In genomic region chr10:30052062-30052461, GRCh38 we compare ENCODE assay signal across 30 cellular contexts. TPM values are rescaled to one million over a fixed set of nuclear protein-coding genes. Genes with fewer than 3 reads are reported as not detected.
A peak's percentile ranks its signal among the peaks of the same experiment; 100 is the strongest.
DNase-seq lines count a peak whose midpoint lies in the region; ATAC-seq and TF ChIP-seq lines count a peak whose summit lies in the region.
"Had no signal": no experiment of that assay in that cellular context is flagged by ENCODE, and none has a peak within 500 bp of the region (broad histone marks: within the 10 kb centered on the region; RNA-seq: fewer than 3 reads in every experiment).

No MANE protein-coding gene starts in this region.

- peaks cover 27 to 39% of the 10 kb centered on the region in 2 experiments for H3K4me1 Mint-ChIP-seq in H9
- H3K4me1 Mint-ChIP-seq in stimulated activated naive B cell treated with anti-CD40 and anti-IgM and Interleukin-4, amounts not matched to agents 10 μg/mL and 1 μg/mL and 100 μg/mL, for 72 hours: peaks cover 13 to 14% of the 10 kb centered on the region in 2 donors

- H3K14ac ChIP-seq in H9 (ENCODE audit: insufficient read depth, low read length): no peak overlapping the region

- TF ChIP-seq CTCF in fibroblast of mammary gland (conservative IDR thresholded peaks at IDR 0.05; ENCODE audit: control insufficient read depth, insufficient read depth, low read depth, low read length) (no peak), H9 (conservative IDR thresholded peaks at IDR 0.05) (no peak)

- no peaks in the 10 kb centered on the region for H3K79me1 ChIP-seq in H9 (ENCODE audit: insufficient read depth, low read depth, low read length, poor library complexity, severe bottlenecking)

- no peak overlapping the region for H3T11ph ChIP-seq in H9 (ENCODE audit: low read length)

- H4K8ac ChIP-seq in H9 (replicated peaks; ENCODE audit: insufficient read length, low read depth, low read length): no peak overlapping the region

- no peak overlapping the region for H3K4me3 Mint-ChIP-seq in H9
- H3K4me3 Mint-ChIP-seq in stimulated activated naive B cell treated with anti-CD40 and anti-IgM and Interleukin-4, amounts not matched to agents 10 μg/mL and 1 μg/mL and 100 μg/mL, for 72 hours: no peak overlapping the region
- H3K4me3 Mint-ChIP-seq: activated B cell treated with CpG ODN at 0.5 μM for 24 hours; activated naive CD8-positive, alpha-beta T cell treated with anti-CD3 and anti-CD28 coated beads for 36 hours; naive thymus-derived CD8-positive, alpha-beta T cell; stimulated activated memory B cell treated with anti-CD40 and anti-IgM and Interleukin-4, amounts not matched to agents 10 μg/mL and 1 μg/mL and 100 μg/mL, for 72 hours had no signal

- H3K23ac ChIP-seq in H9 (ENCODE audit: insufficient read length, low read depth, low read length): no peak overlapping the region

- H3K56ac ChIP-seq in H9 (ENCODE audit: insufficient read length, low read depth, low read length): no peak overlapping the region

- no peak overlapping the region for H3K27ac ChIP-seq in H9 (ENCODE audit: insufficient read length, low read depth, low read length)
- no peak overlapping the region for H3K27ac ChIP-seq in effector memory CD4-positive, alpha-beta T cell (ENCODE audit: insufficient read depth, low read length, poor library complexity, severe bottlenecking)
- H3K27ac ChIP-seq: BLaER1 treated with 17β-estradiol and CSF1 and Interleukin-3, amounts not matched to agents 10 nM and 100 nM; hepatocyte; Peyer's patch had no signal

- no peaks in the 10 kb centered on the region for H3K23me2 ChIP-seq in H9 (ENCODE audit: insufficient read length, low read depth, low read length, poor library complexity, severe bottlenecking)

- H3K4me3 ChIP-seq in fibroblast of mammary gland (ENCODE audit: control insufficient read depth, low read depth, low read length): no peak overlapping the region
- no peak overlapping the region for H3K4me3 ChIP-seq in effector memory CD4-positive, alpha-beta T cell (ENCODE audit: insufficient read depth, low read depth, low read length, poor library complexity, severe bottlenecking)
- H3K4me3 ChIP-seq: BLaER1 treated with 17β-estradiol and CSF1 and Interleukin-3, amounts not matched to agents 10 nM and 100 nM; hepatocyte; Peyer's patch had no signal

- no peak overlapping the region for H2BK20ac ChIP-seq in H9 (ENCODE audit: low read depth, low read length, poor library complexity, severe bottlenecking)

- no peak overlapping the region for H2AFZ ChIP-seq in H9 (ENCODE audit: low read length)
- H2AFZ ChIP-seq: hepatocyte had no signal

- H3K4me1 ChIP-seq in H9 (ENCODE audit: insufficient read depth, low read length): no peaks in the 10 kb centered on the region
- peaks cover 12% of the 10 kb centered on the region for H3K4me1 ChIP-seq in effector memory CD4-positive, alpha-beta T cell (ENCODE audit: control insufficient read depth, insufficient read depth, low read length, poor library complexity, severe bottlenecking)
- H3K4me1 ChIP-seq: Peyer's patch had no signal

- no peak overlapping the region for H2BK12ac ChIP-seq in H9 (ENCODE audit: insufficient read length, low read depth, low read length)

- H3K9me3 ChIP-seq in H9 (ENCODE audit: control insufficient read depth, low read depth, low read length): no peaks in the 10 kb centered on the region
- no peaks in the 10 kb centered on the region for H3K9me3 ChIP-seq in effector memory CD4-positive, alpha-beta T cell (ENCODE audit: control insufficient read depth, low read length)
- H3K9me3 ChIP-seq: BLaER1 treated with 17β-estradiol and CSF1 and Interleukin-3, amounts not matched to agents 10 nM and 100 nM; Caco-2; Peyer's patch had no signal

- no peak overlapping the region for H3K4ac ChIP-seq in H9 (ENCODE audit: low read depth, low read length)

- H2BK120ac ChIP-seq in H9 (ENCODE audit: low read depth, low read length, poor library complexity, severe bottlenecking): no peak overlapping the region

- DNase-seq in Daoy (ENCODE audit: low read depth): peak; percentile 60
- DNase-seq in HT1080 (ENCODE audit: low read depth): peak; percentile 78
- DNase-seq in fibroblast of mammary gland (ENCODE audit: low read depth): peak; percentile 38
- DNase-seq in H9: no peak
- DNase-seq in effector memory CD4-positive, alpha-beta T cell: no peak
- DNase-seq in stimulated activated naive B cell treated with anti-CD40 and anti-IgM and Interleukin-4, amounts not matched to agents 10 μg/mL and 1 μg/mL and 100 μg/mL, for 72 hours: no peak
- DNase-seq: activated B cell treated with CpG ODN at 0.5 μM for 24 hours; activated CD4-positive, alpha-beta T cell treated with anti-CD3 and anti-CD28 coated beads, Interleukin-2, amount 50 U/mL, for 4 hours; activated naive CD8-positive, alpha-beta T cell treated with anti-CD3 and anti-CD28 coated beads for 36 hours; Caco-2; cerebellar nuclear complex; DND-41; erythroblast; foreskin melanocyte; KG1; left ventricle myocardium superior; midbrain; MV-4-11; naive thymus-derived CD8-positive, alpha-beta T cell; NCI-H510A; occipital lobe; Peyer's patch; stimulated activated CD4-positive, alpha-beta T cell treated with anti-CD3 and anti-CD28 coated beads, Interleukin-4, amount 100 ng/mL, for 1 hour; T-helper 9 cell had no signal

- no peak overlapping the region for H3K18ac ChIP-seq in H9 (ENCODE audit: insufficient read length, low read depth, low read length)

- peak overlapping the region in 1 of 3 experiments; percentile 48; a peak in 1 of 7 replicates for H3K27ac Mint-ChIP-seq in H9
- no peak overlapping the region for H3K27ac Mint-ChIP-seq in stimulated activated naive B cell treated with anti-CD40 and anti-IgM and Interleukin-4, amounts not matched to agents 10 μg/mL and 1 μg/mL and 100 μg/mL, for 72 hours
- H3K27ac Mint-ChIP-seq: activated B cell treated with CpG ODN at 0.5 μM for 24 hours; activated naive CD8-positive, alpha-beta T cell treated with anti-CD3 and anti-CD28 coated beads for 36 hours; activated T-helper 2 cell treated with anti-CD3 and anti-CD28 coated beads, Interferon-gamma antibody, Interleukin-2, Interleukin-4, amounts not matched to agents 10 μg/mL and 5 μg/mL and 100 μg/mL, durations not matched to agents 14 hours and 24 hours and 36 hours; naive thymus-derived CD8-positive, alpha-beta T cell; stimulated activated memory B cell treated with anti-CD40 and anti-IgM and Interleukin-4, amounts not matched to agents 10 μg/mL and 1 μg/mL and 100 μg/mL, for 72 hours had no signal

- no peak overlapping the region for H2BK5ac ChIP-seq in H9 (ENCODE audit: insufficient read length, low read length)

- H3K27me3 ChIP-seq in H9 (ENCODE audit: insufficient read depth, low read length): no peaks in the 10 kb centered on the region
- H3K27me3 ChIP-seq in effector memory CD4-positive, alpha-beta T cell (replicated peaks; ENCODE audit: control insufficient read depth, insufficient read depth, low read length, poor library complexity, severe bottlenecking): peaks cover 20% of the 10 kb centered on the region
- H3K27me3 ChIP-seq: hepatocyte, Peyer's patch had no signal

- no peak overlapping the region for H3K9ac ChIP-seq in H9 (ENCODE audit: extremely low read depth, insufficient read length, low read length)
- H3K9ac ChIP-seq: BLaER1 treated with 17β-estradiol and CSF1 and Interleukin-3, amounts not matched to agents 10 nM and 100 nM had no signal

- no peak overlapping the region for H4K91ac ChIP-seq in H9 (ENCODE audit: insufficient read length, low read depth, low read length)

- H3K9me3 Mint-ChIP-seq in H9: no peaks in the 10 kb centered on the region
- no peaks in the 10 kb centered on the region for H3K9me3 Mint-ChIP-seq in stimulated activated naive B cell treated with anti-CD40 and anti-IgM and Interleukin-4, amounts not matched to agents 10 μg/mL and 1 μg/mL and 100 μg/mL, for 72 hours
- H3K9me3 Mint-ChIP-seq: activated B cell treated with CpG ODN at 0.5 μM for 24 hours; activated naive CD8-positive, alpha-beta T cell treated with anti-CD3 and anti-CD28 coated beads for 36 hours; activated T-helper 2 cell treated with anti-CD3 and anti-CD28 coated beads, Interferon-gamma antibody, Interleukin-2, Interleukin-4, amounts not matched to agents 10 μg/mL and 5 μg/mL and 100 μg/mL, durations not matched to agents 14 hours and 24 hours and 36 hours; stimulated activated memory B cell treated with anti-CD40 and anti-IgM and Interleukin-4, amounts not matched to agents 10 μg/mL and 1 μg/mL and 100 μg/mL, for 72 hours had no signal

- ATAC-seq in SK-N-SH treated with all-trans-retinoic acid at 6 μM for 48 hours (peak; percentile 50), HG03520 (IDR thresholded peaks at IDR 0.05; ENCODE audit: unreplicated experiment) (no peak)
- ATAC-seq in stimulated activated naive B cell treated with anti-CD40 and anti-IgM and Interleukin-4, amounts not matched to agents 10 μg/mL and 1 μg/mL and 100 μg/mL, for 72 hours (replicated peaks): no peak
- ATAC-seq: left ventricle myocardium superior; naive thymus-derived CD8-positive, alpha-beta T cell; stimulated activated memory B cell treated with anti-CD40 and anti-IgM and Interleukin-4, amounts not matched to agents 10 μg/mL and 1 μg/mL and 100 μg/mL, for 72 hours had no signal

- no peak overlapping the region for H3K4me2 ChIP-seq in H9 (ENCODE audit: insufficient read depth, insufficient read length, low read length)
- H3K4me2 ChIP-seq: BLaER1 treated with 17β-estradiol and CSF1 and Interleukin-3, amounts not matched to agents 10 nM and 100 nM; hepatocyte had no signal

- no peaks in the 10 kb centered on the region for H4K20me1 ChIP-seq in H9 (ENCODE audit: control insufficient read depth, insufficient read depth, insufficient read length)
- H4K20me1 ChIP-seq: BLaER1 treated with 17β-estradiol and CSF1 and Interleukin-3, amounts not matched to agents 10 nM and 100 nM had no signal

- no peaks in the 10 kb centered on the region for H3K36me3 ChIP-seq in effector memory CD4-positive, alpha-beta T cell (ENCODE audit: control insufficient read depth, insufficient read depth, low read length)
- H3K36me3 ChIP-seq: Peyer's patch had no signal

- peaks cover 9% of the 10 kb centered on the region for H3K27me3 Mint-ChIP-seq in H9 (ENCODE audit: low read depth)
- H3K27me3 Mint-ChIP-seq in stimulated activated naive B cell treated with anti-CD40 and anti-IgM and Interleukin-4, amounts not matched to agents 10 μg/mL and 1 μg/mL and 100 μg/mL, for 72 hours: peaks cover 20 to 28% of the 10 kb centered on the region in 2 donors

- H3K79me2 ChIP-seq in H9 (ENCODE audit: insufficient read depth, low read length): no peaks in the 10 kb centered on the region

- H3K36me3 Mint-ChIP-seq in H9 (ENCODE audit: insufficient read depth in 1 of 3, low read depth in 3 of 3): no peaks in the 10 kb centered on the region; a peak in 1 of 7 replicates
- H3K36me3 Mint-ChIP-seq in stimulated activated naive B cell treated with anti-CD40 and anti-IgM and Interleukin-4, amounts not matched to agents 10 μg/mL and 1 μg/mL and 100 μg/mL, for 72 hours: no peaks in the 10 kb centered on the region
- H3K36me3 Mint-ChIP-seq: activated naive CD8-positive, alpha-beta T cell treated with anti-CD3 and anti-CD28 coated beads for 36 hours; stimulated activated memory B cell treated with anti-CD40 and anti-IgM and Interleukin-4, amounts not matched to agents 10 μg/mL and 1 μg/mL and 100 μg/mL, for 72 hours had no signal

- no peak overlapping the region for H4K5ac ChIP-seq in H9 (ENCODE audit: insufficient read length, low read depth, low read length)

- WGBS in H9 (ENCODE audit: extremely low coverage, insufficient read length, low lambda C conversion rate): no CpG with 5 or more reads among the region's 6 CpGs

- no peak overlapping the region for H2AK5ac ChIP-seq in H9 (ENCODE audit: insufficient read length, low read length)

- H2BK15ac ChIP-seq in H9 (ENCODE audit: low read depth, low read length): no peak overlapping the region

RNA-seq across cellular contexts. Expression of gene JCAD, which starts 7.3 kb away (rescaled TPM):
- 4.5 and 5.2 TPM in 2 replicates for total RNA-seq in Daoy (2014; rRNA removed; shearing (Covaris generic))
- total RNA-seq in HT1080 (2014; rRNA removed; shearing (Covaris generic)): 8.5 and 9.5 TPM in 2 replicates
- polyA plus RNA-seq in HT1080 (2015; cell fraction: cytosol; rRNA removed): 8.3 and 9.8 TPM in 2 replicates
- polyA plus RNA-seq in HT1080 (2015; cell fraction: nucleus; rRNA removed): 8.7 and 9.0 TPM in 2 replicates
- 0.66 and 0.77 TPM in 2 replicates for total RNA-seq in H9 (2021)
- total RNA-seq: activated B cell treated with CpG ODN at 0.5 μM for 24 hours; naive thymus-derived CD8-positive, alpha-beta T cell had no signal
- polyA plus RNA-seq: naive thymus-derived CD8-positive, alpha-beta T cell had no signal

Comparison
In these comparisons a context has a peak if more than half of its experiments do, and no peak if none do; other contexts are left out.
1. DNase-seq: peak in Daoy (single experiment), HT1080 (single experiment) and fibroblast of mammary gland (single experiment); none in H9 (single experiment), effector memory CD4-positive, alpha-beta T cell (0 of 3) and stimulated activated naive B cell treated with anti-CD40 and anti-IgM and Interleukin-4, amounts not matched to agents 10 μg/mL and 1 μg/mL and 100 μg/mL, for 72 hours (single experiment).